In genomic region chr10:79067241-79068202, GRCh38 we compare ENCODE assay signal across 2 cellular contexts.
A peak's percentile ranks its signal among the peaks of the same experiment; 100 is the strongest.
TF ChIP-seq lines count a peak whose summit lies in the region.

No MANE protein-coding gene starts in this region.

TF ChIP-seq in GM23338, 12 proteins besides CTCF, POLR2A, EP300 and RAD21:
- TF ChIP-seq STAT1 (IDR thresholded peaks at IDR 0.05; ENCODE audit: unreplicated experiment), result no peak
- no peak for TF ChIP-seq JUNB (IDR thresholded peaks at IDR 0.05; ENCODE audit: unreplicated experiment)
- TF ChIP-seq EZH2 (IDR thresholded peaks at IDR 0.05; ENCODE audit: low read depth, unreplicated experiment), result peak; percentile 52
- no peak for TF ChIP-seq CREB1 (CRISPR knock-in tag; IDR thresholded peaks at IDR 0.05; ENCODE audit: low read depth)
- no peak for TF ChIP-seq EZH2phosphoT487 (IDR thresholded peaks at IDR 0.05; ENCODE audit: unreplicated experiment)
- TF ChIP-seq ZNF331 (CRISPR knock-in tag; IDR thresholded peaks at IDR 0.05; ENCODE audit: low read depth), result 0 out of 2 replicates have a peak, but pooled peaks have one; percentile 20
- no peak for TF ChIP-seq POLR2AphosphoS5 (IDR thresholded peaks at IDR 0.05; ENCODE audit: low read depth)
- no peak for TF ChIP-seq ZNF114 (CRISPR knock-in tag; IDR thresholded peaks at IDR 0.05)
- no peak for TF ChIP-seq REST (IDR thresholded peaks at IDR 0.05; ENCODE audit: unreplicated experiment)
- no peak for TF ChIP-seq ZNF462 (CRISPR knock-in tag; IDR thresholded peaks at IDR 0.05)
- TF ChIP-seq ETS1 (IDR thresholded peaks at IDR 0.05), result no peak
- TF ChIP-seq NANOG (IDR thresholded peaks at IDR 0.05; ENCODE audit: borderline replicate concordance), result no peak
TF ChIP-seq in GM23338: peak in this region for 2.

TF ChIP-seq in HepG2, 621 proteins besides CTCF, POLR2A, EP300 and RAD21 (continues in another document):
- no peak for TF ChIP-seq KLF16 (CRISPR knock-in tag; IDR thresholded peaks at IDR 0.05)
- TF ChIP-seq SP5 (CRISPR knock-in tag; IDR thresholded peaks at IDR 0.05; ENCODE audit: borderline replicate concordance, low read depth), result no peak
- no peak for TF ChIP-seq NFIC (IDR thresholded peaks at IDR 0.05; ENCODE audit: low read length)
- TF ChIP-seq ZNF792 (CRISPR knock-in tag; IDR thresholded peaks at IDR 0.05), result no peak
- no peak for TF ChIP-seq ASH2L (IDR thresholded peaks at IDR 0.05; ENCODE audit: insufficient read length, low read depth, low read length)
- TF ChIP-seq ZBTB20 (CRISPR knock-in tag; IDR thresholded peaks at IDR 0.05; ENCODE audit: borderline replicate concordance, low read depth), result no peak
- no peak for TF ChIP-seq ZNF3 (CRISPR knock-in tag; IDR thresholded peaks at IDR 0.05)
- TF ChIP-seq RNF219 (CRISPR knock-in tag; IDR thresholded peaks at IDR 0.05), result no peak
- TF ChIP-seq SRF (IDR thresholded peaks at IDR 0.05; ENCODE audit: low read depth, low read length), result no peak
- TF ChIP-seq ZNF331 (CRISPR knock-in tag; IDR thresholded peaks at IDR 0.05), result no peak; the same call in 1 of the 2 replicates
- peak; percentile 73; the same call in 1 of the 2 replicates for TF ChIP-seq ZNF501 (CRISPR knock-in tag; IDR thresholded peaks at IDR 0.05)
- no peak for TF ChIP-seq TBP (CRISPR knock-in tag; IDR thresholded peaks at IDR 0.05)
- peak; percentile 60 for TF ChIP-seq ZNF563 (CRISPR knock-in tag; IDR thresholded peaks at IDR 0.05)
- TF ChIP-seq KIAA2018 (CRISPR knock-in tag; IDR thresholded peaks at IDR 0.05; ENCODE audit: borderline replicate concordance), result no peak
- TF ChIP-seq JARID2 (CRISPR knock-in tag; IDR thresholded peaks at IDR 0.05; ENCODE audit: insufficient replicate concordance), result no peak
- no peak for TF ChIP-seq ELK4 (CRISPR knock-in tag; IDR thresholded peaks at IDR 0.05; ENCODE audit: borderline replicate concordance)
- TF ChIP-seq SIN3B (IDR thresholded peaks at IDR 0.05; ENCODE audit: low read length), result no peak
- TF ChIP-seq ZNF24 (IDR thresholded peaks at IDR 0.05), result no peak
- peak; percentile 16; the same call in 1 of the 2 replicates for TF ChIP-seq ZSCAN31 (CRISPR knock-in tag; IDR thresholded peaks at IDR 0.05; ENCODE audit: low read depth)
- TF ChIP-seq ZNF629 (CRISPR knock-in tag; conservative IDR thresholded peaks at IDR 0.05), result no peak
- TF ChIP-seq HNRNPL (IDR thresholded peaks at IDR 0.05; ENCODE audit: low read depth, low read length), result 0 out of 2 replicates have a peak, but pooled peaks have one; percentile 63
- TF ChIP-seq THAP11 (CRISPR knock-in tag; IDR thresholded peaks at IDR 0.05), result peak; percentile 51
- no peak for TF ChIP-seq PRDM4 (CRISPR knock-in tag; IDR thresholded peaks at IDR 0.05; ENCODE audit: borderline replicate concordance)
- no peak for TF ChIP-seq NFRKB (IDR thresholded peaks at IDR 0.05)
- TF ChIP-seq MBD4 (IDR thresholded peaks at IDR 0.05; ENCODE audit: borderline replicate concordance, low read length), result no peak
- peak; percentile 93 for TF ChIP-seq HDAC1 (CRISPR knock-in tag; IDR thresholded peaks at IDR 0.05)
- no peak; the same call in 1 of the 2 replicates for TF ChIP-seq JUNB (CRISPR knock-in tag; IDR thresholded peaks at IDR 0.05; ENCODE audit: borderline replicate concordance)
- no peak for TF ChIP-seq ZNF138 (CRISPR knock-in tag; IDR thresholded peaks at IDR 0.05; ENCODE audit: low read depth)
- TF ChIP-seq NFIB (CRISPR knock-in tag; IDR thresholded peaks at IDR 0.05; ENCODE audit: borderline replicate concordance), result no peak
- TF ChIP-seq HBP1 (CRISPR knock-in tag; IDR thresholded peaks at IDR 0.05; ENCODE audit: low read depth), result 0 out of 2 replicates have a peak, but pooled peaks have one; percentile 47
- TF ChIP-seq HNF1A (IDR thresholded peaks at IDR 0.05; ENCODE audit: low read depth), result no peak
- peak; percentile 49; the same call in 1 of the 2 replicates for TF ChIP-seq HNF1A (CRISPR knock-in tag; IDR thresholded peaks at IDR 0.05; ENCODE audit: borderline replicate concordance)
